Comparison of ENCODE assay signal across 8 cellular contexts in the genomic region with DNA sequence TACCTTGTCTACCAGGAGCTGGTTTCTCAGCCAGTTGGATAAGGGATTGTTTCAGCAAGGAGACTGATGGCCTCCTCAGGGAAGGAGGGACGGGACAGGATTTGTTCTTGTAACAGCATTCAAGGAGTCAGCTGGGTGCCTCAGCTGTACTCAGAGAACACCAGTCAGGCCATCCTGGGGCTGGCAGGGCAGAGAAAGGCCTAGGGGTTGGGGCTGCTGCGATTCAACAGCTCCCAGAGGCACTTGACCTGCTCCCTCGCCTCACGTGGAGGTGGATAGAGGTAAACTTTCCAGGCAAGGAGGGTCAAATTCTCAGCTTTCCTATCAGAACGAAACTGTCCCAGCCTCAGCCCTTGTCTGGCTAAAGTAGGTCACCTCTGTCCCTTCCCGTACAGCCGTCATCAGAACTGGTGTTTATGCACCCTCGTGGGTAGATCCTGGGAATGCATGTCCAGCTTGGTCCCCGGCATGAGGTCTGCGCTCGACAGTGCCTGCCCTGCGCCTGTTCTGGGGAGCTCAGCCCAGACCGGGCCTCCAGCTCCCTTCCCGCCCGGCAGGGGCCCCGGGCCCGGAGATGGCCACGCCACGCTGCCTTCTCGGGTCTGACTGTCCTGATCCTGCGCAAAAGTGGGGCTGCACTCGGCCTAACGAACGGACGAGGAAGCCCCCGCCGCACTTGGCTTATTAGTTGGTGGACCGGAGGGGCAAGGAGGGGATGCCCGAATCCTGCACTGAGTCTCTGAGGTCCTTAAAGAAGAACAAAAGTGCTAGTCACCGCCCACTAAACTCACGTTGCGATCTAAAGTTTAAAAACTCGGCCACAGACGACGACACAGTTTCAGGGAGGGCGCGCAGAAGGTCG. TPM values are rescaled to one million over a fixed set of nuclear protein-coding genes. Genes with fewer than 3 reads are reported as not detected.
DNase-seq lines count a peak whose midpoint lies in the region; ATAC-seq, FAIRE-seq and TF ChIP-seq lines count a peak whose summit lies in the region.

No MANE protein-coding gene starts in this region.

- H3K27me3 ChIP-seq in K562 (ENCODE audit: control insufficient read depth in 2 of 2, insufficient read depth in 2 of 2, low read length in 2 of 2) = no peaks in the 10 kb centered on the region
- no peaks in the 10 kb centered on the region for H3K27me3 ChIP-seq in gastrocnemius medialis

- intact Hi-C loops in K562 (cut with micrococcal nuclease) (loop anchor here (2.0 kb wide), 1 partner anchor 53 kb away; no protein-coding TSS in a partner anchor), gastrocnemius medialis (cut with DNase I; ENCODE audit: low total_unique reads) (loop anchor here (2.0 to 5.0 kb wide), 3 partner anchors 33 to 58 kb away; a partner anchor contains a TSS)

- H3K27ac ChIP-seq in K562 (ENCODE audit: extremely low read depth, low read depth, low read length) = peak overlapping the region; percentile 77
- peak overlapping the region; percentile 94 to 99 (median 96) for H3K27ac ChIP-seq in gastrocnemius medialis

- H3K4me3 ChIP-seq in NB4 (ENCODE audit: low read depth, low read length) = peak overlapping the region; percentile 84
- peak overlapping the region; percentile 78 for H3K4me3 ChIP-seq in K562
- H3K4me3 ChIP-seq in iPS-18c (ENCODE audit: insufficient read depth, low read depth, low read length) = peak overlapping the region; percentile 90
- peak overlapping the region; percentile 72 to 95 (median 86) for H3K4me3 ChIP-seq in gastrocnemius medialis

- H3K9ac ChIP-seq in ES-I3 (ENCODE audit: low read depth, low read length) = peak overlapping the region; percentile 88
- peak overlapping the region; percentile 84 to 99 for H3K9ac ChIP-seq in K562 (ENCODE audit: insufficient read depth in 1 of 2, low read depth in 2 of 2, low read length in 2 of 2)

- peak overlapping the region; percentile 91 for H3K4me2 ChIP-seq in K562 (ENCODE audit: insufficient read depth, low read length)

- H3K36me3 ChIP-seq in ES-I3 (ENCODE audit: insufficient read depth, low read length) (no peaks in the 10 kb centered on the region), K562 (ENCODE audit: control insufficient read depth, insufficient read depth, low read length) (no peaks in the 10 kb centered on the region), gastrocnemius medialis (no peaks in the 10 kb centered on the region)

- DNase-seq in NB4 (ENCODE audit: low read depth) (peak; percentile 25), K562 (ENCODE audit: extremely low read depth in 1 of 4, low spot score in 3 of 4) (peak; percentile 44 to 68 (median 62)), gastrocnemius medialis (peak; percentile 24 to 48), NCI-H1105 treated with DMSO at 0.1 percent for 48 hours (lab: John Stamatoyannopoulos, UW) (no peak)
- DNase-seq in effector CD8-positive, alpha-beta T cell (lab: John Stamatoyannopoulos, UW) = no peak

- peak overlapping the region; percentile 94 for H2AFZ ChIP-seq in K562 (ENCODE audit: low read depth, low read length)

- TF ChIP-seq CTCF in NB4 (IDR thresholded peaks at IDR 0.05; ENCODE audit: low read depth, low read length) (no peak), K562 (IDR thresholded peaks at IDR 0.05 in 2 of 3, conservative IDR thresholded peaks at IDR 0.05 in 1 of 3; ENCODE audit: insufficient read depth in 2 of 3, low read depth in 1 of 3, low read length in 3 of 3) (no peak), gastrocnemius medialis (IDR thresholded peaks at IDR 0.05 in 4 of 5, conservative IDR thresholded peaks at IDR 0.05 in 1 of 5) (peak in 1 of 5 experiments; percentile 18)

- POLR2A ChIA-PET in K562 (lab: Yijun Ruan, JAX) = interaction anchor here (0.5 to 2.2 kb wide), 15 partner anchors 9 to 164 kb away, joined by 3 to 10 read pairs (median 4); a partner anchor contains a TSS

- peaks cover 25% of the 10 kb centered on the region for H3K79me2 ChIP-seq in K562 (ENCODE audit: control insufficient read depth, insufficient read depth, low read length)

- no peaks in the 10 kb centered on the region for H4K20me1 ChIP-seq in K562 (replicated peaks; ENCODE audit: control insufficient read depth, insufficient read depth, low read length)

- TF ChIP-seq POLR2A in NB4 (IDR thresholded peaks at IDR 0.05; ENCODE audit: extremely low read depth, insufficient read length) (no peak), K562 (conservative IDR thresholded peaks at IDR 0.05) (no peak), gastrocnemius medialis (IDR thresholded peaks at IDR 0.05) (no peak)

- ATAC-seq in GM21619 (IDR thresholded peaks at IDR 0.05; ENCODE audit: unreplicated experiment) (peak; percentile 17), K562 (peak; percentile 72), gastrocnemius medialis (peak; percentile 68 to 74)

- in situ Hi-C loops in K562 (cut with MboI) = no loop called here
- in situ Hi-C loops in gastrocnemius medialis (cut with MboI; ENCODE audit: low sequenced_read_pairs in 4 of 4) = no loop called here

- FAIRE-seq in K562 (lab: Jason Lieb, UNC) = peak; percentile 71

- H3K4me1 ChIP-seq in ES-I3 (ENCODE audit: insufficient read depth, low read length) (peaks cover 8% of the 10 kb centered on the region), K562 (replicated peaks in 1 of 2; ENCODE audit: control insufficient read depth in 2 of 2, insufficient read depth in 2 of 2, low read length in 2 of 2) (peaks cover 13 to 20% of the 10 kb centered on the region in 2 experiments; a peak in 4 of 5 replicates), gastrocnemius medialis (peaks cover 19 to 21% of the 10 kb centered on the region in 2 donors)

- no peak for TF ChIP-seq EP300 in K562 (IDR thresholded peaks at IDR 0.05; ENCODE audit: low read length)

- no peak for TF ChIP-seq RAD21 in K562 (CRISPR knock-in tag; conservative IDR thresholded peaks at IDR 0.05 in 1 of 2, IDR thresholded peaks at IDR 0.05 in 1 of 2)

- no peaks in the 10 kb centered on the region for H3K9me3 ChIP-seq in ES-I3 (ENCODE audit: control insufficient read depth, insufficient read depth, low read length)
- H3K9me3 ChIP-seq in K562 (replicated peaks; ENCODE audit: control insufficient read depth, insufficient read depth, low read depth, low read length) = no peaks in the 10 kb centered on the region
- no peaks in the 10 kb centered on the region for H3K9me3 ChIP-seq in iPS-18c (ENCODE audit: control insufficient read depth, insufficient read depth, low read length)
- H3K9me3 ChIP-seq in gastrocnemius medialis = no peaks in the 10 kb centered on the region

- no peaks in the 10 kb centered on the region for H3K9me1 ChIP-seq in K562 (ENCODE audit: control insufficient read depth, insufficient read depth, low read length)

- BruUV-seq in K562 (replicated peaks; lab: Mats Ljungman, UMichigan) = TSS peak; percentile 89

- CTCF ChIA-PET in K562 (lab: Yijun Ruan, JAX; ENCODE audit: low intra/inter-chr PET ratio) = interaction anchor here (1.0 kb wide), 1 partner anchor 102 kb away, joined by 3 read pairs; no protein-coding TSS in a partner anchor

- whole genome bisulfite sequencing in K562 (ENCODE audit: insufficient coverage, low coverage, missing lambda C conversion rate) = 7% methylated on average over 35 of the region's 38 CpGs

TF ChIP-seq in K562, 482 proteins besides CTCF, POLR2A, EP300 and RAD21 (continues in another document):
- TF ChIP-seq CHD4 (IDR thresholded peaks at IDR 0.05; ENCODE audit: insufficient read depth, insufficient replicate concordance, low read depth, low read length, poor library complexity, severe bottlenecking) = no peak
- TF ChIP-seq, protein P1, sequence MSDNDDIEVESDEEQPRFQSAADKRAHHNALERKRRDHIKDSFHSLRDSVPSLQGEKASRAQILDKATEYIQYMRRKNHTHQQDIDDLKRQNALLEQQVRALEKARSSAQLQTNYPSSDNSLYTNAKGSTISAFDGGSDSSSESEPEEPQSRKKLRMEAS (CRISPR knock-in tag; IDR thresholded peaks at IDR 0.05) = peak; percentile 88

RNA-seq across cellular contexts. Expression of a gene that starts 0.8 kb away (rescaled TPM):
- total RNA-seq in K562 (2011; cell fraction: chromatin; rRNA removed; ENCODE audit: low replicate concordance) = 11.6 and 24.3 TPM in 2 replicates
- 22.4 and 24.5 TPM in 2 replicates for total RNA-seq in K562 (2011; cell fraction: nucleolus; rRNA removed)
- 18.8 and 20.0 TPM in 2 replicates for total RNA-seq in K562 (2011; cell fraction: nucleoplasm; rRNA removed)
- total RNA-seq in K562 (2014; rRNA removed) (6.9 and 11.7 TPM in 2 replicates), K562 (2014; rRNA removed; fragmentation: Illumina TruSeq; extraction: Trizol) (6.3 and 7.7 TPM in 2 replicates), K562 (2015; rRNA removed; fragmentation: Illumina TruSeq; extraction: Trizol) (9.2 and 9.5 TPM in 2 replicates), K562 (2021) (11.9 and 12.4 TPM in 2 replicates), gastrocnemius medialis (1 to 10 TPM; 3.3 to 7.7 (median 6.0) TPM)
- polyA plus RNA-seq in K562 (2011; rRNA removed) (5.0 and 5.1 TPM in 2 replicates), K562 (2014; fragmentation: Illumina TruSeq; extraction: Trizol) (4.2 and 5.3 TPM in 2 replicates), K562 (2014; fragmentation: Nextera tagmentation; extraction: Ambion mirVana) (under 1 TPM; 0.56 to 0.99 TPM), K562 (2014; rRNA removed) (5.2 and 6.8 TPM in 2 replicates)
- polyA plus RNA-seq in K562 (2011; cell fraction: cytosol; rRNA removed) = 5.5 and 6.0 TPM in 2 replicates
- polyA plus RNA-seq in K562 (2011; cell fraction: nucleus; rRNA removed) = 3.8 and 5.5 TPM in 2 replicates
- 2.4 and 3.0 TPM in 2 replicates for polyA plus RNA-seq in K562 (2012)
- 13.2 and 19.0 TPM in 2 replicates for polyA minus RNA-seq in K562 (2011; rRNA and poly(A)+ RNA removed)
- polyA minus RNA-seq in K562 (2011; cell fraction: cytosol; rRNA and poly(A)+ RNA removed) = 14.0 and 14.1 TPM in 2 replicates
- polyA minus RNA-seq in K562 (2011; cell fraction: nucleus; rRNA and poly(A)+ RNA removed) = 7.5 and 9.2 TPM in 2 replicates

RNA-seq across cellular contexts. Expression of a gene that starts 33.2 kb away (rescaled TPM):
- 399 and 583 TPM in 2 replicates for total RNA-seq in K562 (2011; cell fraction: chromatin; rRNA removed; ENCODE audit: low replicate concordance)
- 378 and 395 TPM in 2 replicates for total RNA-seq in K562 (2011; cell fraction: nucleolus; rRNA removed)
- total RNA-seq in K562 (2011; cell fraction: nucleoplasm; rRNA removed) = 386 and 451 TPM in 2 replicates
- 26.6 and 38.5 TPM in 2 replicates for total RNA-seq in K562 (2014; rRNA removed)
- 26.9 and 27.2 TPM in 2 replicates for total RNA-seq in K562 (2014; rRNA removed; fragmentation: Illumina TruSeq; extraction: Trizol)
- total RNA-seq in K562 (2015; rRNA removed; fragmentation: Illumina TruSeq; extraction: Trizol) = 22.4 and 24.8 TPM in 2 replicates
- 73.9 and 84.2 TPM in 2 replicates for total RNA-seq in K562 (2021)
- 55.3 and 89.8 TPM in 2 replicates for polyA plus RNA-seq in K562 (2011; rRNA removed)
- polyA plus RNA-seq in K562 (2011; cell fraction: cytosol; rRNA removed) = 94.7 and 107 TPM in 2 replicates
- polyA plus RNA-seq in K562 (2011; cell fraction: nucleus; rRNA removed) = 167 and 200 TPM in 2 replicates
- polyA plus RNA-seq in K562 (2012) = 57.0 and 119 TPM in 2 replicates
- 64.5 and 74.3 TPM in 2 replicates for polyA plus RNA-seq in K562 (2014; fragmentation: Illumina TruSeq; extraction: Trizol)
- polyA plus RNA-seq in K562 (2014; fragmentation: Nextera tagmentation; extraction: Ambion mirVana) = 1 to 10 TPM; 1.1 TPM
- 62.8 and 63.9 TPM in 2 replicates for polyA plus RNA-seq in K562 (2014; rRNA removed)
- polyA minus RNA-seq in K562 (2011; rRNA and poly(A)+ RNA removed) = 76.8 and 96.3 TPM in 2 replicates
- 59.7 and 96.8 TPM in 2 replicates for polyA minus RNA-seq in K562 (2011; cell fraction: cytosol; rRNA and poly(A)+ RNA removed)
- 55.1 and 75.6 TPM in 2 replicates for polyA minus RNA-seq in K562 (2011; cell fraction: nucleus; rRNA and poly(A)+ RNA removed)
- 10 to 100 TPM; 25.1 to 40.9 (median 36.1) TPM for total RNA-seq in gastrocnemius medialis

Comparison
In these comparisons a context has a peak if more than half of its experiments do, and no peak if none do; other contexts are left out.
1. ATAC-seq: peak in every context shown above with its lines; median percentile 72 in K562; 71 in gastrocnemius medialis; 17 in GM21619.
2. DNase-seq: peak in NB4 (single experiment), K562 (4 of 4) and gastrocnemius medialis (2 of 2); none in NCI-H1105 treated with DMSO at 0.1 percent for 48 hours (single experiment) and effector CD8-positive, alpha-beta T cell (single experiment).
3. Peak in every context shown above with its lines, with median percentiles within 50 percentile points of each other: H3K4me3 ChIP-seq.